ENCODE assay signal across 25 cellular contexts in the genomic region with DNA sequence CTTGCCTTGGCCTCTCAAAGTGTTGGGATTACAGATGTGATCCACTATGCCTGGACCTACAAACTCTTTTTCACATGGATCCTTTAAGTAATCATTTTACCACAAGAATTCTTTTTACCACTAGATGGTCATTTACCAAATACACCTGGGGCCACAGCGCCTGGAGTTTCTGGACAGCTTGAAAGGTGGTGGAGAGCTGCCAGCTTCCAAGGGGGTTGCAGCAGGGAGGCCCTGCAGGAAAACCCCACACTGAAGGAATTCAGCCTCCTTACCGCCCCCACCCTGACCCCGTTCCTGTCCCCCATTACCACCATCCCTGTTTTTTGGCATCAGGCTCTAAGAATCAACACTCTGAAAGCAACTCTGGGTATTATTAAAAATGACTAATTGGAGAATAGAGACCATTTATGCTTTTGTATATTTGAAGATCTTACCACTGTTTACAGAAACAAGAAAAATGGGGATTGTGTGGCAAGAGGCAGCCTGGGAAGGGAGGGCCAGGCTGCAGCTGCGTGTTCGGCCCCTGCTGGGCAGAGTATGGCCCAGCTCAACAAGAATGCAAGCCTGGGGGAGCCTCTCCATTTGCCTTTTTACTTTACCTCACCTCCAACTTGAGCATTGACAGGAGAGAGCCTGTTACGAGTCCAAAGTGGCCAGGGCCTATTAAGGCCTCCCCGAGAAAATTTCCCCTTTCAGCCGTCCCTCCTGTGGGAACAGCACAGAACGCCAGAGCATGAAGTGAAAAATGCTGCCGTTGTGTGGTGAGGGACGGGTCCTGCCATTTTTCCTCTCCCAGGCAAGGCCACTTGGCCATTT.
A peak's percentile ranks its signal among the peaks of the same experiment; 100 is the strongest.
DNase-seq lines count a peak whose midpoint lies in the region; ATAC-seq and TF ChIP-seq lines count a peak whose summit lies in the region.
"Had no signal": no experiment of that assay in that cellular context is flagged by ENCODE, and none has a peak within 500 bp of the region (broad histone marks: within the 10 kb centered on the region; RNA-seq: fewer than 3 reads in every experiment).

No MANE protein-coding gene starts in this region.

- no peak overlapping the region for H3K4me3 Mint-ChIP-seq in chondrocyte (ENCODE audit: unreplicated experiment)
- no peak overlapping the region for H3K4me3 Mint-ChIP-seq in stimulated activated naive CD8-positive, alpha-beta T cell treated with anti-CD3 and anti-CD28 coated beads, Interleukin-15, amount 100 ng/mL, for 72 hours
- H3K4me3 Mint-ChIP-seq: activated T-helper 17 cell treated with anti-CD3 and anti-CD28 coated beads, Interleukin-2, amount 50 U/mL, for 72 hours; CD14-positive monocyte; naive thymus-derived CD4-positive, alpha-beta T cell; stimulated activated effector memory CD8-positive, alpha-beta T cell treated with anti-CD3 and anti-CD28 coated beads, Interleukin-12 subunit alpha, Interleukin-12 subunit beta, amount 100 ng/mL, for 72 hours; T-helper 2 cell treated with Interferon-gamma antibody and Interleukin-4, amounts not matched to agents 5 μg/mL and 100 μg/mL, for 36 hours had no signal

- H3K9me3 Mint-ChIP-seq in chondrocyte (ENCODE audit: low read depth): no peaks in the 10 kb centered on the region
- H3K9me3 Mint-ChIP-seq in stimulated activated naive CD8-positive, alpha-beta T cell treated with anti-CD3 and anti-CD28 coated beads, Interleukin-15, amount 100 ng/mL, for 72 hours: no peaks in the 10 kb centered on the region
- H3K9me3 Mint-ChIP-seq: activated naive CD4-positive, alpha-beta T cell treated with anti-CD3 and anti-CD28 coated beads, Interleukin-2, amount 50 U/mL, for 72 hours; activated T-helper 17 cell treated with anti-CD3 and anti-CD28 coated beads, Interleukin-2, amount 50 U/mL, for 72 hours; CD14-positive monocyte; naive thymus-derived CD4-positive, alpha-beta T cell; stimulated activated effector memory CD8-positive, alpha-beta T cell treated with anti-CD3 and anti-CD28 coated beads, Interleukin-12 subunit alpha, Interleukin-12 subunit beta, amount 100 ng/mL, for 72 hours; T-helper 2 cell treated with Interferon-gamma antibody and Interleukin-4, amounts not matched to agents 5 μg/mL and 100 μg/mL, for 36 hours had no signal

- H3K27ac ChIP-seq in mesendoderm (ENCODE audit: low read depth, low read length): no peak overlapping the region
- H3K27ac ChIP-seq: body of pancreas, testis had no signal

- no peak overlapping the region for H2BK15ac ChIP-seq in mesendoderm (replicated peaks; ENCODE audit: low read depth)

- H3K36me3 Mint-ChIP-seq in chondrocyte (ENCODE audit: low read depth): peaks cover 5% of the 10 kb centered on the region
- H3K36me3 Mint-ChIP-seq: activated naive CD4-positive, alpha-beta T cell treated with anti-CD3 and anti-CD28 coated beads, Interleukin-2, amount 50 U/mL, for 72 hours; naive thymus-derived CD4-positive, alpha-beta T cell; stimulated activated effector memory CD8-positive, alpha-beta T cell treated with anti-CD3 and anti-CD28 coated beads, Interleukin-12 subunit alpha, Interleukin-12 subunit beta, amount 100 ng/mL, for 72 hours had no signal

- intact Hi-C loops in sciatic nerve (cut with DNase I): no loop called here

- H3K23ac ChIP-seq in mesendoderm (ENCODE audit: low read length): no peak overlapping the region

- peak overlapping the region; percentile 80 for H3K27ac Mint-ChIP-seq in chondrocyte (ENCODE audit: unreplicated experiment)
- no peak overlapping the region for H3K27ac Mint-ChIP-seq in stimulated activated naive CD8-positive, alpha-beta T cell treated with anti-CD3 and anti-CD28 coated beads, Interleukin-15, amount 100 ng/mL, for 72 hours
- H3K27ac Mint-ChIP-seq: activated T-helper 17 cell treated with anti-CD3 and anti-CD28 coated beads, Interleukin-2, amount 50 U/mL, for 72 hours; CD14-positive monocyte; naive thymus-derived CD4-positive, alpha-beta T cell; stimulated activated effector memory CD8-positive, alpha-beta T cell treated with anti-CD3 and anti-CD28 coated beads, Interleukin-12 subunit alpha, Interleukin-12 subunit beta, amount 100 ng/mL, for 72 hours; T-helper 2 cell treated with Interferon-gamma antibody and Interleukin-4, amounts not matched to agents 5 μg/mL and 100 μg/mL, for 36 hours had no signal

- no peaks in the 10 kb centered on the region for H3K4me1 ChIP-seq in mesendoderm (ENCODE audit: control insufficient read depth, low read depth, low read length)

- no peak overlapping the region for H2AK5ac ChIP-seq in mesendoderm (ENCODE audit: low read length)

- H3K27me3 Mint-ChIP-seq in chondrocyte (ENCODE audit: low read depth): no peaks in the 10 kb centered on the region
- peaks cover 13% of the 10 kb centered on the region for H3K27me3 Mint-ChIP-seq in stimulated activated naive CD8-positive, alpha-beta T cell treated with anti-CD3 and anti-CD28 coated beads, Interleukin-15, amount 100 ng/mL, for 72 hours

- H3K79me2 ChIP-seq in mesendoderm (ENCODE audit: control insufficient read depth, insufficient read depth, low read length): no peaks in the 10 kb centered on the region

- H2BK5ac ChIP-seq in mesendoderm (ENCODE audit: low read length): no peak overlapping the region

- no peaks in the 10 kb centered on the region for H3K79me1 ChIP-seq in mesendoderm (ENCODE audit: low read length)

- no peak overlapping the region for H3K9ac ChIP-seq in mesendoderm (ENCODE audit: low read length)

- H3K36me3 ChIP-seq in mesendoderm (ENCODE audit: control insufficient read depth, insufficient read depth, low read length): no peaks in the 10 kb centered on the region

- no peak overlapping the region for H4K5ac ChIP-seq in mesendoderm (ENCODE audit: low read length)

- no CpG with 5 or more reads among the region's 11 CpGs for WGBS in mesendoderm (ENCODE audit: extremely low coverage, insufficient coverage, low lambda C conversion rate)

- ATAC-seq in sciatic nerve (peak; percentile 44), HG02610 (IDR thresholded peaks at IDR 0.05; ENCODE audit: unreplicated experiment) (no peak)
- ATAC-seq in stimulated activated naive CD8-positive, alpha-beta T cell treated with anti-CD3 and anti-CD28 coated beads, Interleukin-15, amount 100 ng/mL, for 72 hours: no peak
- ATAC-seq: activated naive CD4-positive, alpha-beta T cell treated with anti-CD3 and anti-CD28 coated beads, Interleukin-2, amount 50 U/mL, for 72 hours; activated T-helper 17 cell treated with anti-CD3 and anti-CD28 coated beads, Interleukin-2, amount 50 U/mL, for 72 hours; body of pancreas; HCT116; naive thymus-derived CD4-positive, alpha-beta T cell; stimulated activated effector memory CD8-positive, alpha-beta T cell treated with anti-CD3 and anti-CD28 coated beads, Interleukin-12 subunit alpha, Interleukin-12 subunit beta, amount 100 ng/mL, for 72 hours had no signal

- no peak overlapping the region for H4K8ac ChIP-seq in mesendoderm (ENCODE audit: low read depth, low read length)

- H3K56ac ChIP-seq in mesendoderm (ENCODE audit: low read length): no peak overlapping the region

- H3K4me1 Mint-ChIP-seq in chondrocyte (ENCODE audit: low read depth): peaks cover 83% of the 10 kb centered on the region
- no peaks in the 10 kb centered on the region for H3K4me1 Mint-ChIP-seq in stimulated activated naive CD8-positive, alpha-beta T cell treated with anti-CD3 and anti-CD28 coated beads, Interleukin-15, amount 100 ng/mL, for 72 hours
- H3K4me1 Mint-ChIP-seq: activated T-helper 17 cell treated with anti-CD3 and anti-CD28 coated beads, Interleukin-2, amount 50 U/mL, for 72 hours; stimulated activated effector memory CD8-positive, alpha-beta T cell treated with anti-CD3 and anti-CD28 coated beads, Interleukin-12 subunit alpha, Interleukin-12 subunit beta, amount 100 ng/mL, for 72 hours had no signal

- no peak overlapping the region for H3K4me3 ChIP-seq in mesendoderm (ENCODE audit: low read length)
- H3K4me3 ChIP-seq: body of pancreas, testis had no signal

- TF ChIP-seq CTCF in chondrocyte (IDR thresholded peaks at IDR 0.05): peak; percentile 23

- no peak overlapping the region for H3K4me2 ChIP-seq in mesendoderm (ENCODE audit: low read length)

- H2BK120ac ChIP-seq in mesendoderm (ENCODE audit: low read depth, low read length): no peak overlapping the region

- DNase-seq in M059J (ENCODE audit: low read depth): peak; percentile 72
- no peak for DNase-seq in chondrocyte (ENCODE audit: low spot score)
- peak; percentile 61 for DNase-seq in mesendoderm
- no peak for DNase-seq in sciatic nerve (ENCODE audit: low spot score)
- no peak for DNase-seq in stimulated activated naive CD8-positive, alpha-beta T cell treated with anti-CD3 and anti-CD28 coated beads, Interleukin-15, amount 100 ng/mL, for 72 hours
- no peak for DNase-seq in NCI-H2029 treated with DMSO at 0.1 percent for 48 hours (lab: John Stamatoyannopoulos, UW)
- no peak for DNase-seq in COR-L47 (lab: John Stamatoyannopoulos, UW)
- DNase-seq: activated CD4-positive, alpha-beta T cell treated with anti-CD3 and anti-CD28 coated beads, Interleukin-2, amount 50 U/mL, for 4 hours; activated CD8-positive, alpha-beta memory T cell treated with anti-CD3 and anti-CD28 coated beads, Interleukin-2, amount 50 U/mL, for 4 hours; body of pancreas; cortex of kidney; foreskin fibroblast; KG1; MV-4-11; naive thymus-derived CD4-positive, alpha-beta T cell; NCI-H187 treated with DMSO at 0.1 percent for 48 hours; NCI-H82; testis had no signal

- H3K27me3 ChIP-seq in mesendoderm (ENCODE audit: insufficient read depth, low read length, poor library complexity): no peaks in the 10 kb centered on the region
- H3K27me3 ChIP-seq: body of pancreas, testis had no signal

- H3K18ac ChIP-seq in mesendoderm (ENCODE audit: low read length): no peak overlapping the region

- H3K4ac ChIP-seq in mesendoderm (ENCODE audit: low read depth, low read length): no peak overlapping the region

Comparison
In these comparisons a context has a peak if more than half of its experiments do, and no peak if none do; other contexts are left out.
1. DNase-seq: peak in M059J (single experiment) and mesendoderm (single experiment); none in chondrocyte (single experiment), sciatic nerve (single experiment), stimulated activated naive CD8-positive, alpha-beta T cell treated with anti-CD3 and anti-CD28 coated beads, Interleukin-15, amount 100 ng/mL, for 72 hours (0 of 2), NCI-H2029 treated with DMSO at 0.1 percent for 48 hours (single experiment) and COR-L47 (single experiment).